Comparison of ENCODE assay signal across 11 cellular contexts in genomic region chr6:36727491-36728021, GRCh38. TPM values are rescaled to one million over a fixed set of nuclear protein-coding genes. Genes with fewer than 3 reads are reported as not detected.
A peak's percentile ranks its signal among the peaks of the same experiment; 100 is the strongest.
DNase-seq lines count a peak whose midpoint lies in the region; ATAC-seq lines count a peak whose summit lies in the region.
"Had no signal": no experiment of that assay in that cellular context is flagged by ENCODE, and none has a peak within 500 bp of the region (broad histone marks: within the 10 kb centered on the region; RNA-seq: fewer than 3 reads in every experiment).

No MANE protein-coding gene starts in this region.

- H3K18ac ChIP-seq in trophoblast cell (ENCODE audit: low read length): no peak overlapping the region

- H3K4me3 ChIP-seq in trophoblast cell (ENCODE audit: low read depth, low read length): no peak overlapping the region
- H3K4me3 ChIP-seq: prostate gland had no signal

- H3K79me2 ChIP-seq in trophoblast cell (ENCODE audit: control insufficient read depth, insufficient read depth, low read length, poor library complexity): no peaks in the 10 kb centered on the region

- no peaks in the 10 kb centered on the region for H3K36me3 Mint-ChIP-seq in activated T-cell treated with anti-CD3 and anti-CD28 coated beads, Interleukin-2, amount 50 U/mL, for 24 hours (ENCODE audit: low read depth)
- H3K36me3 Mint-ChIP-seq in activated T-helper 1 cell treated with anti-CD3 and anti-CD28 coated beads, Interleukin-12 subunit alpha, Interleukin-12 subunit beta, Interleukin-2, Interleukin-4 antibody, amounts not matched to agents 30 ng/mL and 10 ng/mL and 1 ng/mL, durations not matched to agents 14 hours and 24 hours and 36 hours (ENCODE audit: low read depth): no peaks in the 10 kb centered on the region

- H3K4me1 ChIP-seq in trophoblast cell (ENCODE audit: control insufficient read depth in 1 of 2, insufficient read depth in 2 of 2, low read length in 2 of 2): peaks cover 3 to 4% of the 10 kb centered on the region in 2 experiments
- H3K4me1 ChIP-seq: prostate gland had no signal

- no peaks in the 10 kb centered on the region for H3K27me3 Mint-ChIP-seq in activated T-cell treated with anti-CD3 and anti-CD28 coated beads, Interleukin-2, amount 50 U/mL, for 24 hours
- no peaks in the 10 kb centered on the region for H3K27me3 Mint-ChIP-seq in activated T-helper 1 cell treated with anti-CD3 and anti-CD28 coated beads, Interleukin-12 subunit alpha, Interleukin-12 subunit beta, Interleukin-2, Interleukin-4 antibody, amounts not matched to agents 30 ng/mL and 10 ng/mL and 1 ng/mL, durations not matched to agents 14 hours and 24 hours and 36 hours (ENCODE audit: insufficient read depth)

- H3K36me3 ChIP-seq in trophoblast cell (ENCODE audit: control insufficient read depth in 1 of 2, insufficient read depth in 2 of 2, low read length in 2 of 2): no peaks in the 10 kb centered on the region
- H3K36me3 ChIP-seq: prostate gland had no signal

- peak overlapping the region; percentile 71 for H3K27ac Mint-ChIP-seq in activated T-cell treated with anti-CD3 and anti-CD28 coated beads, Interleukin-2, amount 50 U/mL, for 24 hours
- H3K27ac Mint-ChIP-seq in activated T-helper 1 cell treated with anti-CD3 and anti-CD28 coated beads, Interleukin-12 subunit alpha, Interleukin-12 subunit beta, Interleukin-2, Interleukin-4 antibody, amounts not matched to agents 30 ng/mL and 10 ng/mL and 1 ng/mL, durations not matched to agents 14 hours and 24 hours and 36 hours: peak overlapping the region; percentile 14

- ATAC-seq in HG02852 (IDR thresholded peaks at IDR 0.05; ENCODE audit: unreplicated experiment) (no peak), GM19023 (IDR thresholded peaks at IDR 0.05; ENCODE audit: unreplicated experiment) (no peak)

- H4K12ac ChIP-seq in trophoblast cell (ENCODE audit: low read depth, low read length): no peak overlapping the region

- peak overlapping the region; percentile 10 for H3K4me2 ChIP-seq in trophoblast cell (ENCODE audit: low read length)

- no peak overlapping the region for H2AK5ac ChIP-seq in trophoblast cell (ENCODE audit: low read length)

- H3K27ac ChIP-seq in trophoblast cell (ENCODE audit: low read depth, low read length): no peak overlapping the region
- H3K27ac ChIP-seq: C4-2B, prostate gland had no signal

- H3K4me1 Mint-ChIP-seq in activated T-cell treated with anti-CD3 and anti-CD28 coated beads, Interleukin-2, amount 50 U/mL, for 24 hours (ENCODE audit: low read depth): peaks cover 25% of the 10 kb centered on the region
- peaks cover 55% of the 10 kb centered on the region for H3K4me1 Mint-ChIP-seq in activated T-helper 1 cell treated with anti-CD3 and anti-CD28 coated beads, Interleukin-12 subunit alpha, Interleukin-12 subunit beta, Interleukin-2, Interleukin-4 antibody, amounts not matched to agents 30 ng/mL and 10 ng/mL and 1 ng/mL, durations not matched to agents 14 hours and 24 hours and 36 hours (ENCODE audit: low read depth)

- no peaks in the 10 kb centered on the region for H3K9me3 ChIP-seq in trophoblast cell (ENCODE audit: insufficient read depth, low read depth, low read length)
- H3K9me3 ChIP-seq: prostate gland had no signal

- H3K9me3 Mint-ChIP-seq in activated T-cell treated with anti-CD3 and anti-CD28 coated beads, Interleukin-2, amount 50 U/mL, for 24 hours: no peaks in the 10 kb centered on the region
- H3K9me3 Mint-ChIP-seq in activated T-helper 1 cell treated with anti-CD3 and anti-CD28 coated beads, Interleukin-12 subunit alpha, Interleukin-12 subunit beta, Interleukin-2, Interleukin-4 antibody, amounts not matched to agents 30 ng/mL and 10 ng/mL and 1 ng/mL, durations not matched to agents 14 hours and 24 hours and 36 hours: no peaks in the 10 kb centered on the region

- H3K4me3 Mint-ChIP-seq in activated T-cell treated with anti-CD3 and anti-CD28 coated beads, Interleukin-2, amount 50 U/mL, for 24 hours: no peak overlapping the region
- H3K4me3 Mint-ChIP-seq in activated T-helper 1 cell treated with anti-CD3 and anti-CD28 coated beads, Interleukin-12 subunit alpha, Interleukin-12 subunit beta, Interleukin-2, Interleukin-4 antibody, amounts not matched to agents 30 ng/mL and 10 ng/mL and 1 ng/mL, durations not matched to agents 14 hours and 24 hours and 36 hours: no peak overlapping the region

- intact Hi-C loops in activated T-helper 1 cell treated with anti-CD3 and anti-CD28 coated beads, Interleukin-12 subunit alpha, Interleukin-12 subunit beta, Interleukin-2, Interleukin-4 antibody, amounts not matched to agents 30 ng/mL and 10 ng/mL and 1 ng/mL, durations not matched to agents 14 hours and 24 hours and 36 hours (cut with micrococcal nuclease): loop anchor here (2.0 kb wide), 1 partner anchor 31 kb away; the partner anchor contains the start of gene RAB44

- DNase-seq in activated T-cell treated with anti-CD3 and anti-CD28 coated beads, Interleukin-2, amount 50 U/mL, for 24 hours: no peak
- no peak for DNase-seq in activated T-cell treated with anti-CD3 and anti-CD28 coated beads for 4 hours
- peak; percentile 89 for DNase-seq in NCI-H2029 (lab: John Stamatoyannopoulos, UW)
- DNase-seq in activated T-helper 1 cell treated with anti-CD3 and anti-CD28 coated beads, Interleukin-12 subunit alpha, Interleukin-12 subunit beta, Interleukin-2, Interleukin-4 antibody, amounts not matched to agents 30 ng/mL and 10 ng/mL and 1 ng/mL, durations not matched to agents 14 hours and 24 hours and 36 hours (ENCODE audit: low spot score): peak; percentile 8
- peak in 1 of 2 donors; percentile 12 for DNase-seq in trophoblast cell
- no peak for DNase-seq in NCI-H1105 (lab: John Stamatoyannopoulos, UW)
- DNase-seq: foreskin fibroblast had no signal

- no peaks in the 10 kb centered on the region for H3K27me3 ChIP-seq in trophoblast cell (ENCODE audit: insufficient read depth, low read length)

- H2BK5ac ChIP-seq in trophoblast cell (ENCODE audit: low read depth, low read length, poor library complexity): no peak overlapping the region

- no peak overlapping the region for H2BK120ac ChIP-seq in trophoblast cell (ENCODE audit: insufficient read depth, low read length, poor library complexity)

- H3K79me1 ChIP-seq in trophoblast cell (ENCODE audit: low read length): no peaks in the 10 kb centered on the region

- no peak overlapping the region for H3K14ac ChIP-seq in trophoblast cell (ENCODE audit: low read length)

- H2AFZ ChIP-seq in trophoblast cell (ENCODE audit: insufficient read depth, low read length, poor library complexity): no peak overlapping the region

- WGBS in trophoblast cell (ENCODE audit: extremely low coverage, insufficient coverage, insufficient read length): no CpG with 5 or more reads among the region's 7 CpGs

- no peak overlapping the region for H2BK12ac ChIP-seq in trophoblast cell (ENCODE audit: low read length)

- H3K23ac ChIP-seq in trophoblast cell (ENCODE audit: low read length): no peak overlapping the region

- H4K8ac ChIP-seq in trophoblast cell (ENCODE audit: low read depth, low read length): no peak overlapping the region

- H3K9ac ChIP-seq in trophoblast cell (ENCODE audit: low read length): no peak overlapping the region

- H3K4ac ChIP-seq in trophoblast cell (ENCODE audit: low read depth, low read length): no peak overlapping the region

- H4K91ac ChIP-seq in trophoblast cell (ENCODE audit: low read depth, low read length): no peak overlapping the region

RNA-seq across cellular contexts. Expression of gene RAB44, which starts 29.9 kb away (rescaled TPM):
- total RNA-seq in activated T-helper 1 cell treated with anti-CD3 and anti-CD28 coated beads, Interleukin-12 subunit alpha, Interleukin-12 subunit beta, Interleukin-2, Interleukin-4 antibody, amounts not matched to agents 30 ng/mL and 10 ng/mL and 1 ng/mL, durations not matched to agents 14 hours and 24 hours and 36 hours: 0.05 and 0.10 TPM in 2 replicates
- polyA plus RNA-seq in trophoblast cell (2013): 0.01 TPM in 2 replicates

RNA-seq across cellular contexts. Expression of gene CDKN1A, which starts 49.0 kb away (rescaled TPM):
- total RNA-seq in activated T-helper 1 cell treated with anti-CD3 and anti-CD28 coated beads, Interleukin-12 subunit alpha, Interleukin-12 subunit beta, Interleukin-2, Interleukin-4 antibody, amounts not matched to agents 30 ng/mL and 10 ng/mL and 1 ng/mL, durations not matched to agents 14 hours and 24 hours and 36 hours: 105 and 107 TPM in 2 replicates
- 171 and 186 TPM in 2 replicates for polyA plus RNA-seq in trophoblast cell (2013)

Comparison
In these comparisons a context has a peak if more than half of its experiments do, and no peak if none do; other contexts are left out.
1. DNase-seq: peak in NCI-H2029 (single experiment) and activated T-helper 1 cell treated with anti-CD3 and anti-CD28 coated beads, Interleukin-12 subunit alpha, Interleukin-12 subunit beta, Interleukin-2, Interleukin-4 antibody, amounts not matched to agents 30 ng/mL and 10 ng/mL and 1 ng/mL, durations not matched to agents 14 hours and 24 hours and 36 hours (single experiment); none in activated T-cell treated with anti-CD3 and anti-CD28 coated beads, Interleukin-2, amount 50 U/mL, for 24 hours (single experiment), activated T-cell treated with anti-CD3 and anti-CD28 coated beads for 4 hours (single experiment) and NCI-H1105 (single experiment).